ENCODE assay signal across 16 cellular contexts in the genomic region with DNA sequence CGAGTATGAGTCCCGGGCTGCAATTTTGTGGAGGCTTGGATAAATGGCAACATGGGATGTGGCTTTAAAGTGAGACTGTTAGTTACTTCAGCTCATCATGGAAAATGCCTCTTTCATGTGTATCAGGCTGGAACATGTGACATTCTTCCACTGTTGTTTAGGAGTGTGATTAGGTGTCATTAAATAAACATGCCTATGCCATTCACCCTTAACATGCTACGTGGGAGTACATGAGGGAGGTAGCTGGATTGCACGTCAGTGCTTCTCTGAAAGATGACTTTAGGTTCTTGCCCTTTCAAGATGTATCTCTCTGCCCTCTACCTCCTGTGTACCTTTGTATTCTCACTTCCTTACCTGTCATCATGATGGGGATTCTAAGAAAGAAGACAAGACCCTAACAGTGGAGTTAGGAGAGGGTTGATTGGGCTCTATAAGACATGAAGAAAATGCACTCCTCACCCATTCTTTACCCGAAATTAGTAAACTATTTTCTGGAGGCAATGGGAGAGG.
"Had no signal": no experiment of that assay in that cellular context is flagged by ENCODE, and none has a peak within 500 bp of the region (broad histone marks: within the 10 kb centered on the region; RNA-seq: fewer than 3 reads in every experiment).

No MANE protein-coding gene starts in this region.

- H3K27ac Mint-ChIP-seq: natural killer cell; stimulated activated naive B cell treated with anti-CD40 and anti-IgM and Interleukin-4, amounts not matched to agents 10 μg/mL and 1 μg/mL and 100 μg/mL, for 72 hours had no signal

- H3K4me1 Mint-ChIP-seq: natural killer cell had no signal

- H3K4me2 ChIP-seq: smooth muscle cell had no signal

- H3K4me3 Mint-ChIP-seq: natural killer cell; stimulated activated naive B cell treated with anti-CD40 and anti-IgM and Interleukin-4, amounts not matched to agents 10 μg/mL and 1 μg/mL and 100 μg/mL, for 72 hours had no signal

- FAIRE-seq: astrocyte had no signal

- H3K4me3 ChIP-seq: breast epithelium, esophagus squamous epithelium, heart right ventricle, SJSA1, smooth muscle cell, thoracic aorta, upper lobe of left lung had no signal

- H3K27ac ChIP-seq: breast epithelium, esophagus squamous epithelium, heart right ventricle, SJSA1, thoracic aorta, upper lobe of left lung had no signal

- H3K36me3 ChIP-seq: breast epithelium had no signal

- ATAC-seq: heart right ventricle; sciatic nerve; stimulated activated naive B cell treated with anti-CD40 and anti-IgM and Interleukin-4, amounts not matched to agents 10 μg/mL and 1 μg/mL and 100 μg/mL, for 72 hours had no signal

- H3K4me1 ChIP-seq: breast epithelium, esophagus squamous epithelium, SJSA1 had no signal

- H3K9me3 ChIP-seq: breast epithelium, esophagus squamous epithelium, heart right ventricle, SJSA1, thoracic aorta, upper lobe of left lung had no signal

- H3K27me3 ChIP-seq: breast epithelium, esophagus squamous epithelium, heart right ventricle, SJSA1, upper lobe of left lung had no signal

- H3K9me3 Mint-ChIP-seq: natural killer cell; stimulated activated naive B cell treated with anti-CD40 and anti-IgM and Interleukin-4, amounts not matched to agents 10 μg/mL and 1 μg/mL and 100 μg/mL, for 72 hours had no signal

- H3K36me3 Mint-ChIP-seq: natural killer cell; stimulated activated naive B cell treated with anti-CD40 and anti-IgM and Interleukin-4, amounts not matched to agents 10 μg/mL and 1 μg/mL and 100 μg/mL, for 72 hours had no signal

- DNase-seq: activated CD4-positive, alpha-beta T cell treated with anti-CD3 and anti-CD28 coated beads, Interleukin-2, amount 50 U/mL, for 4 hours; activated T-cell treated with anti-CD3 and anti-CD28 coated beads, Interleukin-2, amount 50 U/mL, for 1 hour; effector CD4-positive, alpha-beta T cell; esophagus squamous epithelium; heart right ventricle; mesendoderm; natural killer cell; stimulated activated naive B cell treated with anti-CD40 and anti-IgM and Interleukin-4, amounts not matched to agents 10 μg/mL and 1 μg/mL and 100 μg/mL, for 72 hours; T-helper 9 cell; upper lobe of left lung had no signal
